ENCODE assay signal across 8 cellular contexts in genomic region chr3:196969660-196970546, GRCh38. TPM values are rescaled to one million over a fixed set of nuclear protein-coding genes. Genes with fewer than 3 reads are reported as not detected.
DNase-seq lines count a peak whose midpoint lies in the region; ATAC-seq and TF ChIP-seq lines count a peak whose summit lies in the region.

No MANE protein-coding gene starts in this region.

- POLR2A ChIA-PET in RWPE1 (lab: Yijun Ruan, JAX; ENCODE audit: low non-redundant PET) = no interaction called here

- H3K4me3 ChIP-seq in parathyroid adenoma (ENCODE audit: low read depth, low read length) (peak overlapping the region; percentile 25), upper lobe of right lung (peak overlapping the region; percentile 92)

- H3K4me1 ChIP-seq in parathyroid adenoma (peaks cover 4% of the 10 kb centered on the region), upper lobe of right lung (peaks cover 13% of the 10 kb centered on the region)

- CTCF ChIA-PET in RWPE1 (lab: Yijun Ruan, JAX) = interaction anchor here (0.5 to 2.2 kb wide), 10 partner anchors 11 to 681 kb away, joined by 3 to 7 read pairs (median 4); no protein-coding TSS in a partner anchor

- peak overlapping the region; percentile 93 for H3K4me2 ChIP-seq in parathyroid adenoma (ENCODE audit: low read length)

- peak overlapping the region; percentile 97 for H2AFZ ChIP-seq in parathyroid adenoma

- ATAC-seq in GM19467 (IDR thresholded peaks at IDR 0.05; ENCODE audit: unreplicated experiment) (peak; percentile 64), upper lobe of right lung (peak; percentile 93)

- H3K27ac ChIP-seq in RWPE1 (peak overlapping the region; percentile 80), parathyroid adenoma (no peak overlapping the region), upper lobe of right lung (peak overlapping the region; percentile 68)

- H3K9ac ChIP-seq in parathyroid adenoma = no peak overlapping the region

- intact Hi-C loops in head of caudate nucleus (cut with DNase I) = no loop called here
- intact Hi-C loops in upper lobe of right lung (cut with DNase I) = no loop called here

- TF ChIP-seq CTCF in RWPE1 (conservative IDR thresholded peaks at IDR 0.05; ENCODE audit: low read depth) = peak; percentile 97
- TF ChIP-seq CTCF in parathyroid adenoma (IDR thresholded peaks at IDR 0.05) = peak; percentile 54
- TF ChIP-seq CTCF in upper lobe of right lung (IDR thresholded peaks at IDR 0.05) = peak; percentile 78

- peaks cover 3% of the 10 kb centered on the region for H3K79me2 ChIP-seq in parathyroid adenoma

- DNase-seq in COLO829 (ENCODE audit: low spot score) (peak; percentile 40), HUDEP-2 (lab: John Stamatoyannopoulos, UW; ENCODE audit: unreplicated experiment in 76 of 76) (peak in 58 of 76 experiments; percentile 3 to 71 (median 48)), RWPE1 (ENCODE audit: low spot score) (peak; percentile 68), head of caudate nucleus (peak in 37 of 42 donors; percentile 31 to 84 (median 61)), upper lobe of right lung (peak; percentile 88)
- peak; percentile 49 for DNase-seq in activated gamma-delta T cell treated with anti-CD3 and anti-CD28 coated beads, Interleukin-2, amount 50 U/mL, for 16 hours (ENCODE audit: low read depth)

- H3K9me3 ChIP-seq in parathyroid adenoma (ENCODE audit: control insufficient read depth, low read length) (no peaks in the 10 kb centered on the region), upper lobe of right lung (no peaks in the 10 kb centered on the region)

- H3K27me3 ChIP-seq in parathyroid adenoma (ENCODE audit: control insufficient read depth, insufficient read depth, low read length) (no peaks in the 10 kb centered on the region), upper lobe of right lung (no peaks in the 10 kb centered on the region)

- H3K36me3 ChIP-seq in parathyroid adenoma (ENCODE audit: control insufficient read depth, insufficient read depth, low read length) = no peaks in the 10 kb centered on the region
- no peaks in the 10 kb centered on the region for H3K36me3 ChIP-seq in upper lobe of right lung

RNA-seq across cellular contexts. Expression of gene PIGZ, which starts 1.3 kb away (rescaled TPM):
- 3.6 TPM for total RNA-seq in upper lobe of right lung

RNA-seq across cellular contexts. Expression of gene NCBP2, which starts 27.6 kb away (rescaled TPM):
- total RNA-seq in upper lobe of right lung = 54.7 TPM

RNA-seq across cellular contexts. Expression of gene MELTF, which starts 59.7 kb away (rescaled TPM):
- 2.3 TPM for total RNA-seq in upper lobe of right lung
